In the genomic region with DNA sequence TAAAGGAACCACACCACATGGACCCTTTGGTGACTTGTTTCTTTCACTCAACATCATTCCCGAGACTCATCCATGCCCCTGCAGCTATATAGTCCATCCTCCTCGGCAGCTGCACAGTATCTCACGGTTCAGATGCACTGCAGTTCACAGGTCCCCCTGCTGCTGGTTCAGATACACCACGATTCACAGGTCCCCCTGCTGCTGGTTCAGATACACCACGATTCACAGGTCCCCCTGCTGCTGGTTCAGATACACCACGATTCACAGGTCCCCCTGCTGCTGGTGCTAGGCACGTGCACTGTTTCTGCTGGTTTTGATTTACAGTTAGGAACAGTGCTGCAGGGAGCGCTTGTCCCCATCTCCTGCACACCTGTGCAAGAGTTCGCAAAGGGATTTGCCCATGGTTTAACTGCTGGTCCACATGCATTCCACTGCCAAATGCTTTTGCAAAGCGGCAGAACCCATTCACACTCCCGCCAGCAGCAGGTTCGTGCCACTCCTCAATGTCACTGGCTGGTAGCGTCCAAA, we compare ENCODE assay signal across 9 cellular contexts.
DNase-seq lines count a peak whose midpoint lies in the region; ATAC-seq and TF ChIP-seq lines count a peak whose summit lies in the region.
"Had no signal": no experiment of that assay in that cellular context is flagged by ENCODE, and none has a peak within 500 bp of the region (broad histone marks: within the 10 kb centered on the region; RNA-seq: fewer than 3 reads in every experiment).

No MANE protein-coding gene starts in this region.

- in situ Hi-C loops in brain microvascular endothelial cell (cut with HindIII; ENCODE audit: low pct_ligation_motif_present, low sequenced_read_pairs): no loop called here

- DNase-seq in NCI-H524 (lab: John Stamatoyannopoulos, UW): peak; percentile 11 to 69
- DNase-seq in NCI-H524 treated with DMSO at 0.1 percent for 48 hours (lab: John Stamatoyannopoulos, UW): no peak
- DNase-seq in HFF-Myc (ENCODE audit: extremely low read depth, low read depth): no peak
- DNase-seq in brain microvascular endothelial cell: no peak
- DNase-seq: spleen had no signal

- peak; percentile 9 for TF ChIP-seq CTCF in HFF-Myc (IDR thresholded peaks at IDR 0.05; ENCODE audit: low read depth, low read length, missing control alignments)
- TF ChIP-seq CTCF in brain microvascular endothelial cell (IDR thresholded peaks at IDR 0.05; ENCODE audit: low read depth, low read length, missing control alignments): peak; percentile 19

- H3K4me3 ChIP-seq in HFF-Myc (replicated peaks; ENCODE audit: low read depth, low read length) (no peak overlapping the region), brain microvascular endothelial cell (ENCODE audit: low read depth, low read length) (no peak overlapping the region)
- H3K4me3 ChIP-seq: spleen had no signal

- ATAC-seq in GM18873 (IDR thresholded peaks at IDR 0.05; ENCODE audit: low FRiP score, unreplicated experiment) (no peak), HG02870 (IDR thresholded peaks at IDR 0.05; ENCODE audit: unreplicated experiment) (no peak)
- ATAC-seq: activated CD4-positive, CD25-positive, alpha-beta regulatory T cell treated with anti-CD3 and anti-CD28 coated beads, Interleukin-2, amount 50 U/mL, for 24 hours had no signal

- H3K36me3 ChIP-seq in brain microvascular endothelial cell (replicated peaks): no peaks in the 10 kb centered on the region
- H3K36me3 ChIP-seq: spleen had no signal

- no peak overlapping the region for H3K27ac ChIP-seq in brain microvascular endothelial cell
- H3K27ac ChIP-seq: RWPE1, spleen had no signal

- H3K27me3 ChIP-seq in brain microvascular endothelial cell (replicated peaks): no peaks in the 10 kb centered on the region

Comparison
In these comparisons a context has a peak if more than half of its experiments do, and no peak if none do; other contexts are left out.
1. DNase-seq: peak in NCI-H524 (2 of 2); none in NCI-H524 treated with DMSO at 0.1 percent for 48 hours (single experiment), HFF-Myc (single experiment) and brain microvascular endothelial cell (single experiment).